11 cellular contexts compared by ENCODE assay signal in genomic region chr1:59332983-59333382, GRCh38. TPM values are rescaled to one million over a fixed set of nuclear protein-coding genes. Genes with fewer than 3 reads are reported as not detected.
DNase-seq lines count a peak whose midpoint lies in the region; ATAC-seq and TF ChIP-seq lines count a peak whose summit lies in the region.
"Had no signal": no experiment of that assay in that cellular context is flagged by ENCODE, and none has a peak within 500 bp of the region (broad histone marks: within the 10 kb centered on the region; RNA-seq: fewer than 3 reads in every experiment).

No MANE protein-coding gene starts in this region.

- H3K27me3 Mint-ChIP-seq in Caco-2 (ENCODE audit: insufficient read depth, unreplicated experiment): no peaks in the 10 kb centered on the region
- H3K27me3 Mint-ChIP-seq: dendritic cell treated with granulocyte-macrophage colony-stimulating factor and Interleukin-4, amounts not matched to agents 40 ng/mL and 50 ng/mL, for 4 days had no signal

- DNase-seq in EH (ENCODE audit: low read depth) (peak; percentile 73), HFF-Myc (ENCODE audit: extremely low read depth, low read depth) (peak; percentile 32), SK-N-SH (no peak), fibroblast of the aortic adventitia (ENCODE audit: low read depth) (peak; percentile 32), caudate nucleus (lab: John Stamatoyannopoulos, UW) (no peak), Caco-2 (no peak), RPMI8226 (no peak)
- DNase-seq: lower lobe of right lung, T1000 had no signal

- H3K4me3 ChIP-seq in HFF-Myc (replicated peaks; ENCODE audit: low read depth, low read length): no peak overlapping the region
- H3K4me3 ChIP-seq in SK-N-SH (ENCODE audit: low read depth in 2 of 2, low read length in 1 of 2): no peak overlapping the region
- no peak overlapping the region for H3K4me3 ChIP-seq in fibroblast of the aortic adventitia (ENCODE audit: low read depth, low read length)
- no peak overlapping the region for H3K4me3 ChIP-seq in Caco-2 (ENCODE audit: low read depth, low read length)
- H3K4me3 ChIP-seq: lower lobe of right lung had no signal

- no peaks in the 10 kb centered on the region for H3K9me3 Mint-ChIP-seq in Caco-2 (ENCODE audit: unreplicated experiment)
- H3K9me3 Mint-ChIP-seq: dendritic cell treated with granulocyte-macrophage colony-stimulating factor and Interleukin-4, amounts not matched to agents 40 ng/mL and 50 ng/mL, for 4 days had no signal

- H3F3A ChIP-seq in SK-N-SH (replicated peaks; ENCODE audit: insufficient read depth): peaks cover 4% of the 10 kb centered on the region

- H3K27ac ChIP-seq in SK-N-SH (ENCODE audit: low read depth in 2 of 2, low read length in 1 of 2): peak overlapping the region in 1 of 2 experiments; percentile 32; a peak in 1 of 4 replicates
- H3K27ac ChIP-seq in caudate nucleus (ENCODE audit: low read depth, low read length): no peak overlapping the region
- H3K27ac ChIP-seq: lower lobe of right lung had no signal

- no TSS peak for BruUV-seq in Caco-2 (replicated peaks; lab: Mats Ljungman, UMichigan)

- no peaks in the 10 kb centered on the region for H3K79me2 ChIP-seq in SK-N-SH (ENCODE audit: insufficient read depth)

- no peak for ATAC-seq in GM18519 (IDR thresholded peaks at IDR 0.05; ENCODE audit: low FRiP score, unreplicated experiment)

- H3K36me3 ChIP-seq in SK-N-SH (replicated peaks in 1 of 2; ENCODE audit: control insufficient read depth in 1 of 2, insufficient read depth in 2 of 2, low read length in 1 of 2): no peaks in the 10 kb centered on the region
- H3K36me3 ChIP-seq in Caco-2 (ENCODE audit: control insufficient read depth, insufficient read depth, low read length): no peaks in the 10 kb centered on the region
- H3K36me3 ChIP-seq: lower lobe of right lung had no signal

- no peaks in the 10 kb centered on the region for H3K27me3 ChIP-seq in SK-N-SH (ENCODE audit: insufficient read depth)
- no peaks in the 10 kb centered on the region for H3K27me3 ChIP-seq in Caco-2 (replicated peaks; ENCODE audit: control insufficient read depth, insufficient read depth, low read length)

- H3K4me2 ChIP-seq in SK-N-SH: no peak overlapping the region

- TF ChIP-seq EP300 in SK-N-SH (IDR thresholded peaks at IDR 0.05; ENCODE audit: borderline replicate concordance in 1 of 2, low read depth in 1 of 2, low read length in 1 of 2): 0 out of 4 replicates have a peak, but pooled peaks of 1 of the 2 experiments have one; percentile 12

- intact Hi-C loops in Caco-2 (cut with micrococcal nuclease; ENCODE audit: unreplicated experiment): no loop called here

- no peaks in the 10 kb centered on the region for H4K20me1 ChIP-seq in SK-N-SH (ENCODE audit: insufficient read depth)

- H3K9me3 ChIP-seq in SK-N-SH (no peaks in the 10 kb centered on the region), Caco-2 (no peaks in the 10 kb centered on the region)
- H3K9me3 ChIP-seq: lower lobe of right lung had no signal

- H3K9ac ChIP-seq in SK-N-SH: no peak overlapping the region

- no peak for TF ChIP-seq CTCF in HFF-Myc (IDR thresholded peaks at IDR 0.05; ENCODE audit: low read depth, low read length, missing control alignments)
- TF ChIP-seq CTCF in SK-N-SH (IDR thresholded peaks at IDR 0.05): no peak
- TF ChIP-seq CTCF in fibroblast of the aortic adventitia (IDR thresholded peaks at IDR 0.05; ENCODE audit: insufficient read depth, low read length): no peak
- TF ChIP-seq CTCF in Caco-2 (IDR thresholded peaks at IDR 0.05; ENCODE audit: insufficient read depth in 1 of 2, low read depth in 1 of 2, low read length in 1 of 2, severe bottlenecking in 1 of 2, unreplicated experiment in 1 of 2): no peak

- no peak overlapping the region for H3K4me3 Mint-ChIP-seq in Caco-2 (ENCODE audit: unreplicated experiment)
- H3K4me3 Mint-ChIP-seq: dendritic cell treated with granulocyte-macrophage colony-stimulating factor and Interleukin-4, amounts not matched to agents 40 ng/mL and 50 ng/mL, for 4 days had no signal

- no peak for TF ChIP-seq RAD21 in SK-N-SH (IDR thresholded peaks at IDR 0.05; ENCODE audit: low read length)

- no peaks in the 10 kb centered on the region for H3K36me3 Mint-ChIP-seq in Caco-2 (ENCODE audit: insufficient read depth, unreplicated experiment)

- H3K4me1 ChIP-seq in SK-N-SH (ENCODE audit: control insufficient read depth in 1 of 2, insufficient read depth in 2 of 2, low read depth in 1 of 2, low read length in 1 of 2) (no peaks in the 10 kb centered on the region), Caco-2 (no peaks in the 10 kb centered on the region)
- H3K4me1 ChIP-seq: lower lobe of right lung had no signal

- CTCF ChIA-PET in SK-N-SH (lab: Yijun Ruan, JAX) (no interaction called here), Caco-2 (lab: Charles Lee) (no interaction called here)

- POLR2A ChIA-PET in SK-N-SH (lab: Yijun Ruan, JAX) (no interaction called here), Caco-2 (lab: Charles Lee) (no interaction called here)

- H3K4me1 Mint-ChIP-seq in Caco-2 (ENCODE audit: low read depth, unreplicated experiment): no peaks in the 10 kb centered on the region

- no peaks in the 10 kb centered on the region for H3K9me2 ChIP-seq in SK-N-SH

- no peak overlapping the region for H3K27ac Mint-ChIP-seq in Caco-2 (ENCODE audit: unreplicated experiment)
- H3K27ac Mint-ChIP-seq: dendritic cell treated with granulocyte-macrophage colony-stimulating factor and Interleukin-4, amounts not matched to agents 40 ng/mL and 50 ng/mL, for 4 days had no signal

- H2AFZ ChIP-seq in SK-N-SH (ENCODE audit: low read depth): no peak overlapping the region

TF ChIP-seq in SK-N-SH, 30 proteins besides CTCF, POLR2A, EP300 and RAD21:
- no peak for TF ChIP-seq YY1 (IDR thresholded peaks at IDR 0.05; ENCODE audit: low read depth)
- peak; percentile 38; the same call in 1 of the 2 replicates for TF ChIP-seq TCF12 (IDR thresholded peaks at IDR 0.05)

RNA-seq across cellular contexts. Expression of gene FGGY, which starts 36.1 kb away (rescaled TPM):
- polyA plus RNA-seq in SK-N-SH (2012; rRNA removed): 10.3 and 13.3 TPM in 2 replicates
- polyA plus RNA-seq in SK-N-SH (2012; cell fraction: cytosol; rRNA removed): 10.1 and 11.0 TPM in 2 replicates
- polyA plus RNA-seq in SK-N-SH (2012; cell fraction: nucleus; rRNA removed): 6.0 and 9.4 TPM in 2 replicates
- total RNA-seq in fibroblast of the aortic adventitia (ENCODE audit: low replicate concordance) (16.9 and 17.5 TPM in 2 replicates), Caco-2 (2022) (3.4 and 6.4 TPM in 2 replicates)

Comparison
In these comparisons a context has a peak if more than half of its experiments do, and no peak if none do; other contexts are left out.
1. DNase-seq: peak in EH (single experiment), HFF-Myc (single experiment) and fibroblast of the aortic adventitia (single experiment); none in SK-N-SH (single experiment), caudate nucleus (0 of 61), Caco-2 (0 of 2) and RPMI8226 (single experiment).